In genomic region chr9:133666387-133666786, GRCh38 we compare ENCODE assay signal across 38 cellular contexts. TPM values are rescaled to one million over a fixed set of nuclear protein-coding genes. Genes with fewer than 3 reads are reported as not detected.
"Had no signal": no experiment of that assay in that cellular context is flagged by ENCODE, and none has a peak within 500 bp of the region (broad histone marks: within the 10 kb centered on the region; RNA-seq: fewer than 3 reads in every experiment).

No MANE protein-coding gene starts in this region.

- H3K36me3 ChIP-seq: adrenal gland, ascending aorta, cardiac muscle cell had no signal

- FAIRE-seq: bronchial epithelial cell, TTC549 had no signal

- H3K27ac ChIP-seq: adrenal gland, ascending aorta, cardiac muscle cell, VCaP had no signal

- H3K4me3 ChIP-seq: adrenal gland, ascending aorta, cardiac muscle cell had no signal

- ATAC-seq: activated CD4-positive, alpha-beta T cell treated with anti-CD3 and anti-CD28 coated beads for 36 hours; activated CD4-positive, CD25-positive, alpha-beta regulatory T cell treated with anti-CD3 and anti-CD28 coated beads, Interleukin-2, amount 50 U/mL, for 24 hours; activated CD8-positive, alpha-beta T cell treated with anti-CD3 and anti-CD28 coated beads for 36 hours; activated naive CD4-positive, alpha-beta T cell treated with anti-CD3 and anti-CD28 coated beads, Interleukin-2, amount 50 U/mL, for 72 hours; activated T-cell treated with anti-CD3 and anti-CD28 coated beads, Interleukin-2, amount 50 U/mL, for 4 hours; activated T-cell treated with anti-CD3 and anti-CD28 coated beads, Interleukin-2, amount 50 U/mL, for 72 hours; activated T-helper 17 cell treated with anti-CD3 and anti-CD28 coated beads, Interleukin-2, amount 50 U/mL, for 72 hours had no signal

- H3K27me3 ChIP-seq: adrenal gland, ascending aorta, cardiac muscle cell had no signal

- H3K9me3 ChIP-seq: adrenal gland, ascending aorta had no signal

- DNase-seq: activated CD4-positive, alpha-beta memory T cell treated with anti-CD3 and anti-CD28 coated beads for 36 hours; activated CD4-positive, alpha-beta T cell treated with anti-CD3 and anti-CD28 coated beads for 1 hour; activated CD4-positive, alpha-beta T cell treated with anti-CD3 and anti-CD28 coated beads for 36 hours; activated CD4-positive, alpha-beta T cell treated with anti-CD3 and anti-CD28 coated beads, Interleukin-2, amount 10 ng/mL, durations not matched to agents 24 days and 14 days; activated CD4-positive, alpha-beta T cell treated with anti-CD3 and anti-CD28 coated beads, Interleukin-2, amount 50 U/mL, for 1 hour; activated CD4-positive, alpha-beta T cell treated with anti-CD3 and anti-CD28 coated beads, Interleukin-2, amount 50 U/mL, for 4 hours; activated CD4-positive, CD25-positive, alpha-beta regulatory T cell; activated CD8-positive, alpha-beta memory T cell treated with anti-CD3 and anti-CD28 coated beads, Interleukin-2, amount 50 U/mL, for 4 hours; activated CD8-positive, alpha-beta T cell treated with anti-CD3 and anti-CD28 coated beads for 36 hours; activated effector memory CD4-positive, alpha-beta T cell treated with anti-CD3 and anti-CD28 coated beads, Interleukin-2, amount 50 U/mL, for 16 hours; activated gamma-delta T cell treated with Interleukin-2 at 50 U/mL for 16 hours; activated naive CD4-positive, alpha-beta T cell; activated naive CD4-positive, alpha-beta T cell treated with anti-CD3 and anti-CD28 coated beads for 36 hours; activated naive CD4-positive, alpha-beta T cell treated with anti-CD3 and anti-CD28 coated beads, Interleukin-2, amount 50 U/mL, for 16 hours; activated naive CD8-positive, alpha-beta T cell treated with anti-CD3 and anti-CD28 coated beads for 36 hours; activated T-cell treated with anti-CD3 and anti-CD28 coated beads for 4 hours; activated T-cell treated with anti-CD3 and anti-CD28 coated beads, Interleukin-2, amount 50 U/mL, for 1 hour; activated T-cell treated with anti-CD3 and anti-CD28 coated beads, Interleukin-2, amount 50 U/mL, for 4 hours; activated T-cell treated with anti-CD3 and anti-CD28 coated beads, Interleukin-2, amount 50 U/mL, for 72 hours; adrenal gland; amniotic stem cell; anterior cingulate cortex; caudate nucleus; cerebellar nuclear complex; T-helper 1 cell; T-helper 2 cell; T-helper 9 cell had no signal

- H3K4me1 ChIP-seq: adrenal gland, ascending aorta had no signal

RNA-seq across cellular contexts. Expression of gene DBH, which starts 30.2 kb away (rescaled TPM):
- total RNA-seq: activated CD4-positive, alpha-beta memory T cell treated with anti-CD3 and anti-CD28 coated beads for 36 hours; activated CD4-positive, alpha-beta T cell treated with anti-CD3 and anti-CD28 coated beads for 36 hours; activated CD4-positive, alpha-beta T cell treated with anti-CD3 and anti-CD28 coated beads, Interleukin-2, amount 10 ng/mL, durations not matched to agents 24 days and 14 days; activated CD8-positive, alpha-beta memory T cell treated with anti-CD3 and anti-CD28 coated beads for 36 hours; activated CD8-positive, alpha-beta T cell treated with anti-CD3 and anti-CD28 coated beads for 36 hours; activated naive CD4-positive, alpha-beta T cell treated with anti-CD3 and anti-CD28 coated beads for 36 hours; activated naive CD4-positive, alpha-beta T cell treated with anti-CD3 and anti-CD28 coated beads, Interleukin-2, amount 50 U/mL, for 72 hours; activated naive CD8-positive, alpha-beta T cell treated with anti-CD3 and anti-CD28 coated beads for 36 hours; activated T-cell treated with anti-CD3 and anti-CD28 coated beads, Interleukin-2, amount 50 U/mL, for 4 hours; activated T-cell treated with anti-CD3 and anti-CD28 coated beads, Interleukin-2, amount 50 U/mL, for 72 hours; activated T-helper 1 cell treated with anti-CD3 and anti-CD28 coated beads, Interleukin-12 subunit alpha, Interleukin-12 subunit beta, Interleukin-2, Interleukin-4 antibody, amounts not matched to agents 30 ng/mL and 10 ng/mL and 1 ng/mL, durations not matched to agents 14 hours and 24 hours and 36 hours; activated T-helper 17 cell treated with anti-CD3 and anti-CD28 coated beads, Interleukin-2, amount 50 U/mL, for 72 hours; ascending aorta; bronchial epithelial cell; cardiac muscle cell; chondrocyte had no signal

RNA-seq across cellular contexts. Expression of gene FAM163B, which starts 57.2 kb away (rescaled TPM):
- total RNA-seq: activated CD4-positive, alpha-beta memory T cell treated with anti-CD3 and anti-CD28 coated beads for 36 hours; activated CD4-positive, alpha-beta T cell treated with anti-CD3 and anti-CD28 coated beads for 36 hours; activated CD4-positive, alpha-beta T cell treated with anti-CD3 and anti-CD28 coated beads, Interleukin-2, amount 10 ng/mL, durations not matched to agents 24 days and 14 days; activated CD8-positive, alpha-beta memory T cell treated with anti-CD3 and anti-CD28 coated beads for 36 hours; activated CD8-positive, alpha-beta T cell treated with anti-CD3 and anti-CD28 coated beads for 36 hours; activated naive CD4-positive, alpha-beta T cell treated with anti-CD3 and anti-CD28 coated beads for 36 hours; activated naive CD4-positive, alpha-beta T cell treated with anti-CD3 and anti-CD28 coated beads, Interleukin-2, amount 50 U/mL, for 72 hours; activated naive CD8-positive, alpha-beta T cell treated with anti-CD3 and anti-CD28 coated beads for 36 hours; activated T-cell treated with anti-CD3 and anti-CD28 coated beads, Interleukin-2, amount 50 U/mL, for 4 hours; activated T-cell treated with anti-CD3 and anti-CD28 coated beads, Interleukin-2, amount 50 U/mL, for 72 hours; activated T-helper 1 cell treated with anti-CD3 and anti-CD28 coated beads, Interleukin-12 subunit alpha, Interleukin-12 subunit beta, Interleukin-2, Interleukin-4 antibody, amounts not matched to agents 30 ng/mL and 10 ng/mL and 1 ng/mL, durations not matched to agents 14 hours and 24 hours and 36 hours; activated T-helper 17 cell treated with anti-CD3 and anti-CD28 coated beads, Interleukin-2, amount 50 U/mL, for 72 hours; ascending aorta; bronchial epithelial cell; chondrocyte had no signal
- polyA plus RNA-seq: cardiac muscle cell had no signal
